ENCODE assay signal across 9 cellular contexts in genomic region chr4:23945521-23946017, GRCh38. TPM values are rescaled to one million over a fixed set of nuclear protein-coding genes. Genes with fewer than 3 reads are reported as not detected.
A peak's percentile ranks its signal among the peaks of the same experiment; 100 is the strongest.
DNase-seq lines count a peak whose midpoint lies in the region; ATAC-seq and TF ChIP-seq lines count a peak whose summit lies in the region.
"Had no signal": no experiment of that assay in that cellular context is flagged by ENCODE, and none has a peak within 500 bp of the region (broad histone marks: within the 10 kb centered on the region; RNA-seq: fewer than 3 reads in every experiment).

No MANE protein-coding gene starts in this region.

- H2AFZ ChIP-seq in mesenchymal stem cell (ENCODE audit: low read depth, low read length) (no peak overlapping the region), PC-9 (no peak overlapping the region)

- peak overlapping the region; percentile 38 for H4K8ac ChIP-seq in mesenchymal stem cell (ENCODE audit: low read length)

- H3K9me3 ChIP-seq in mesenchymal stem cell (ENCODE audit: control insufficient read depth, low read length), result no peaks in the 10 kb centered on the region
- H3K9me3 ChIP-seq in PC-9 (ENCODE audit: insufficient read depth, low read depth), result no peaks in the 10 kb centered on the region

- H3K4me3 ChIP-seq in mesenchymal stem cell (ENCODE audit: insufficient read depth in 1 of 2, low read depth in 1 of 2, low read length in 2 of 2) (no peak overlapping the region), PC-9 (no peak overlapping the region)

- no peak overlapping the region for H2BK15ac ChIP-seq in mesenchymal stem cell (ENCODE audit: low read depth, poor library complexity, severe bottlenecking)

- H3K27me3 ChIP-seq in mesenchymal stem cell (ENCODE audit: control insufficient read depth in 1 of 2, insufficient read depth in 1 of 2, low read length in 2 of 2) (no peaks in the 10 kb centered on the region), PC-9 (ENCODE audit: insufficient read depth, low read depth) (no peaks in the 10 kb centered on the region)

- no peak overlapping the region for H3K14ac ChIP-seq in mesenchymal stem cell (ENCODE audit: low read length in 2 of 2)

- POLR2A ChIA-PET in PC-9 (lab: Charles Lee; ENCODE audit: unreplicated experiment), result no interaction called here

- no peaks in the 10 kb centered on the region for H3F3A ChIP-seq in PC-9 (ENCODE audit: insufficient read depth, low read depth)

- peak overlapping the region; percentile 13 to 58 for H3K4ac ChIP-seq in mesenchymal stem cell (ENCODE audit: low read depth in 1 of 2, low read length in 2 of 2)

- peak overlapping the region; percentile 82 for H2BK120ac ChIP-seq in mesenchymal stem cell (ENCODE audit: low read depth, low read length)

- no peaks in the 10 kb centered on the region for H3K36me3 Mint-ChIP-seq in activated T-cell treated with anti-CD3 and anti-CD28 coated beads, Interleukin-2, amount 50 U/mL, for 24 hours (ENCODE audit: low read depth)

- CTCF ChIA-PET in PC-9 (lab: Charles Lee), result no interaction called here

- intact Hi-C loops in PC-9 (cut with micrococcal nuclease; ENCODE audit: unreplicated experiment), result no loop called here

- no peaks in the 10 kb centered on the region for H3K79me2 ChIP-seq in PC-9 (ENCODE audit: low read depth)

- no peak overlapping the region for H2BK5ac ChIP-seq in mesenchymal stem cell (ENCODE audit: low read depth, low read length, poor library complexity, severe bottlenecking)

- H3K9me3 Mint-ChIP-seq in activated T-cell treated with anti-CD3 and anti-CD28 coated beads, Interleukin-2, amount 50 U/mL, for 24 hours, result peaks cover 1% of the 10 kb centered on the region

- H3K23ac ChIP-seq in mesenchymal stem cell (ENCODE audit: low read length in 2 of 2), result no peak overlapping the region

- H4K20me1 ChIP-seq in PC-9 (ENCODE audit: insufficient read depth), result no peaks in the 10 kb centered on the region

- H3K27me3 Mint-ChIP-seq in activated T-cell treated with anti-CD3 and anti-CD28 coated beads, Interleukin-2, amount 50 U/mL, for 24 hours, result no peaks in the 10 kb centered on the region

- no peak overlapping the region for H3K27ac Mint-ChIP-seq in activated T-cell treated with anti-CD3 and anti-CD28 coated beads, Interleukin-2, amount 50 U/mL, for 24 hours

- no peaks in the 10 kb centered on the region for H3K4me1 Mint-ChIP-seq in activated T-cell treated with anti-CD3 and anti-CD28 coated beads, Interleukin-2, amount 50 U/mL, for 24 hours (ENCODE audit: low read depth)

- no peak for ATAC-seq in HG02571 (IDR thresholded peaks at IDR 0.05; ENCODE audit: unreplicated experiment)

- no peak overlapping the region for H4K91ac ChIP-seq in mesenchymal stem cell (ENCODE audit: low read length)

- H3K4me3 Mint-ChIP-seq in activated T-cell treated with anti-CD3 and anti-CD28 coated beads, Interleukin-2, amount 50 U/mL, for 24 hours, result no peak overlapping the region

- H2AK5ac ChIP-seq in mesenchymal stem cell (ENCODE audit: low read length, severe bottlenecking), result no peak overlapping the region

- no TSS peak for BruUV-seq in PC-9 (replicated peaks; lab: Mats Ljungman, UMichigan)

- DNase-seq in AML-193 (lab: John Stamatoyannopoulos, UW) (peak; percentile 30 to 44), KG1 (lab: John Stamatoyannopoulos, UW) (peak; percentile 30), brain pericyte (ENCODE audit: low read depth, low spot score) (peak; percentile 13), mesenchymal stem cell (peak; percentile 90), PC-9 (no peak), NCI-H1436 (lab: John Stamatoyannopoulos, UW) (no peak)
- no peak for DNase-seq in activated T-cell treated with anti-CD3 and anti-CD28 coated beads, Interleukin-2, amount 50 U/mL, for 24 hours

- no peak overlapping the region for H3K4me2 ChIP-seq in mesenchymal stem cell (ENCODE audit: low read length, poor library complexity, severe bottlenecking)
- H3K4me2 ChIP-seq in PC-9, result no peak overlapping the region

- H3K9ac ChIP-seq in mesenchymal stem cell (ENCODE audit: low read length), result peak overlapping the region; percentile 71

- H3K27ac ChIP-seq in mesenchymal stem cell (ENCODE audit: low read length, poor library complexity, severe bottlenecking) (peak overlapping the region; percentile 67), PC-9 (no peak overlapping the region)
- H3K27ac ChIP-seq: VCaP had no signal

- H3K9me2 ChIP-seq in PC-9 (ENCODE audit: insufficient read depth), result no peaks in the 10 kb centered on the region

- TF ChIP-seq CTCF in PC-9 (conservative IDR thresholded peaks at IDR 0.05), result no peak

- H2BK12ac ChIP-seq in mesenchymal stem cell (ENCODE audit: low read length in 2 of 2), result peak overlapping the region; percentile 18 to 31

- H3K4me1 ChIP-seq in mesenchymal stem cell (ENCODE audit: control insufficient read depth, insufficient read depth, low read depth, low read length) (peaks cover 8% of the 10 kb centered on the region), PC-9 (replicated peaks; ENCODE audit: insufficient read depth) (no peaks in the 10 kb centered on the region)

- H3K36me3 ChIP-seq in mesenchymal stem cell (ENCODE audit: control insufficient read depth in 1 of 2, insufficient read depth in 2 of 2, low read depth in 1 of 2, low read length in 2 of 2) (no peaks in the 10 kb centered on the region), PC-9 (ENCODE audit: low read depth) (no peaks in the 10 kb centered on the region)

- 10% methylated on average over 6 of the region's 6 CpGs for WGBS in mesenchymal stem cell

- H3K18ac ChIP-seq in mesenchymal stem cell (ENCODE audit: low read depth in 1 of 2, low read length in 2 of 2), result peak overlapping the region; percentile 53 to 82

- H3K79me1 ChIP-seq in mesenchymal stem cell (replicated peaks; ENCODE audit: low read length, poor library complexity, severe bottlenecking), result no peaks in the 10 kb centered on the region

RNA-seq across cellular contexts. Expression of gene PPARGC1A, which starts 55.7 kb away (rescaled TPM):
- 1.0 TPM for polyA plus RNA-seq in mesenchymal stem cell (2013, experiment 1 of 2)
- polyA plus RNA-seq in mesenchymal stem cell (2013, experiment 2 of 2), result 1.7 TPM
- total RNA-seq in PC-9 (2021), result not detected in 2 replicates

Comparison
In these comparisons a context has a peak if more than half of its experiments do, and no peak if none do; other contexts are left out.
1. DNase-seq: peak in AML-193 (2 of 2), KG1 (single experiment), brain pericyte (single experiment) and mesenchymal stem cell (single experiment); none in PC-9 (0 of 2), NCI-H1436 (single experiment) and activated T-cell treated with anti-CD3 and anti-CD28 coated beads, Interleukin-2, amount 50 U/mL, for 24 hours (single experiment).